ENCODE assay signal across 28 cellular contexts in the genomic region with DNA sequence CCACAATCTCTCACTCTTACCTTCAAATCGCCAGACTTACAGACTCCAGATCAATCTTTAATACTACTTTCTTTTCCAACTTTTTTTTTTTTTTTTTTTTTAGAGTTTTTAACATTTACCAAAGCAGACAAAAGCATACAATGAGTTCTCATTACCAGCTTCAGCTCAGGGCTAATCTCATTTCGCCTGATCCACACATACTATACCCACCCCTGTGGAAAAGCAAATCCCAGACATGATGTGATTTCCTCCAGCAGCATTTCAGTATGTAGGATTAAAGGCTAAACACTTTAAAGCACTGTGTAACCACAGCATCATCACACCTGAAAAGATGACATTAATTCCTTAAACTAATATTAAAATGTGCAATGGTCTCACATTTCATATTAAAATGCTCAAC.
"Had no signal": no experiment of that assay in that cellular context is flagged by ENCODE, and none has a peak within 500 bp of the region (broad histone marks: within the 10 kb centered on the region; RNA-seq: fewer than 3 reads in every experiment).

No MANE protein-coding gene starts in this region.

- H3K4me3 Mint-ChIP-seq: immature natural killer cell, natural killer cell, type B pancreatic cell had no signal

- H3K36me3 ChIP-seq: right atrium auricular region had no signal

- H3K9ac ChIP-seq: parathyroid adenoma had no signal

- H3K4me3 ChIP-seq: dorsolateral prefrontal cortex, gastrocnemius medialis, heart left ventricle, hepatocyte, lower lobe of right lung, right atrium auricular region, smooth muscle cell, testis, tibial artery had no signal

- H3K9me3 ChIP-seq: gastrocnemius medialis, heart left ventricle, lower lobe of right lung, right atrium auricular region, testis, tibial artery had no signal

- H3K27me3 Mint-ChIP-seq: progenitor cell of endocrine pancreas, type B pancreatic cell had no signal

- H3K27ac ChIP-seq: dorsolateral prefrontal cortex, epithelial cell of prostate, gastrocnemius medialis, heart left ventricle, hepatocyte, lower lobe of right lung, parathyroid adenoma, right atrium auricular region, testis, tibial artery had no signal

- H3K36me3 Mint-ChIP-seq: immature natural killer cell, natural killer cell had no signal

- H3K27ac Mint-ChIP-seq: immature natural killer cell, natural killer cell, progenitor cell of endocrine pancreas had no signal

- DNase-seq: dorsolateral prefrontal cortex; effector CD4-positive, alpha-beta T cell; foreskin fibroblast; gastrocnemius medialis; heart left ventricle; immature natural killer cell; islet precursor cell; kidney glomerular epithelial cell; left colon; left ventricle myocardium superior; lower lobe of right lung; natural killer cell; stimulated activated CD4-positive, alpha-beta T cell treated with anti-CD3 and anti-CD28 coated beads, Interleukin-12 subunit alpha, Interleukin-12 subunit beta, amount 100 ng/mL, for 4 hours; stimulated activated CD4-positive, alpha-beta T cell treated with anti-CD3 and anti-CD28 coated beads, Interleukin-1b, Interleukin-23, amount 100 ng/mL, for 48 hours; stimulated activated CD4-positive, alpha-beta T cell treated with anti-CD3 and anti-CD28 coated beads, Interleukin-4, amount 100 ng/mL, for 1 hour; stimulated activated CD8-positive, alpha-beta memory T cell treated with anti-CD3 and anti-CD28 coated beads, Interleukin-4, amount 100 ng/mL, for 48 hours; stimulated activated naive CD8-positive, alpha-beta T cell treated with anti-CD3 and anti-CD28 coated beads, Interleukin-15, Interleukin-2, amounts not matched to agents 100 U/mL and 50 U/mL, for 24 hours; substantia nigra; testis; tibial artery had no signal

- H3K9me3 Mint-ChIP-seq: immature natural killer cell, natural killer cell, type B pancreatic cell had no signal

- FAIRE-seq: colon had no signal
